Comparison of ENCODE assay signal across 8 cellular contexts in genomic region chr12:49389092-49389703, GRCh38. TPM values are rescaled to one million over a fixed set of nuclear protein-coding genes. Genes with fewer than 3 reads are reported as not detected.
DNase-seq lines count a peak whose midpoint lies in the region; ATAC-seq and TF ChIP-seq lines count a peak whose summit lies in the region.

No MANE protein-coding gene starts in this region.

- H3K4me1 ChIP-seq in SK-N-SH (ENCODE audit: control insufficient read depth in 1 of 2, insufficient read depth in 2 of 2, low read depth in 1 of 2, low read length in 1 of 2), result no peaks in the 10 kb centered on the region; a peak in 1 of 4 replicates

- POLR2A ChIA-PET in SK-N-SH (lab: Yijun Ruan, JAX), result no interaction called here

- no peak overlapping the region for H2AFZ ChIP-seq in SK-N-SH (ENCODE audit: low read depth)

- H3K4me3 ChIP-seq in SK-N-SH (ENCODE audit: low read depth in 2 of 2, low read length in 1 of 2) (no peak overlapping the region), brain microvascular endothelial cell (ENCODE audit: low read depth, low read length) (no peak overlapping the region)

- TF ChIP-seq CTCF in SK-N-SH (IDR thresholded peaks at IDR 0.05) (no peak), brain microvascular endothelial cell (IDR thresholded peaks at IDR 0.05; ENCODE audit: low read depth, low read length, missing control alignments) (no peak)

- H3K4me2 ChIP-seq in SK-N-SH, result no peak overlapping the region

- TF ChIP-seq RAD21 in SK-N-SH (IDR thresholded peaks at IDR 0.05; ENCODE audit: low read length), result no peak

- H3K9me2 ChIP-seq in SK-N-SH, result no peaks in the 10 kb centered on the region

- in situ Hi-C loops in brain microvascular endothelial cell (cut with HindIII; ENCODE audit: low pct_ligation_motif_present, low sequenced_read_pairs), result no loop called here

- H3K36me3 ChIP-seq in SK-N-SH (replicated peaks in 1 of 2; ENCODE audit: control insufficient read depth in 1 of 2, insufficient read depth in 2 of 2, low read length in 1 of 2) (peaks cover 0 to 48% of the 10 kb centered on the region in 2 experiments), brain microvascular endothelial cell (replicated peaks) (no peaks in the 10 kb centered on the region)

- CTCF ChIA-PET in SK-N-SH (lab: Yijun Ruan, JAX), result interaction anchor here (1.3 kb wide), 1 partner anchor 23 kb away, joined by 3 read pairs; no protein-coding TSS in a partner anchor

- DNase-seq in activated T-cell treated with anti-CD3 and anti-CD28 coated beads for 1 hour (ENCODE audit: low read depth) (peak; percentile 51), iPS DF 19.7 (ENCODE audit: low read depth, low spot score) (peak; percentile 64), SK-N-SH (no peak), brain microvascular endothelial cell (no peak)
- DNase-seq in stimulated activated CD4-positive, alpha-beta T cell treated with anti-CD3 and anti-CD28 coated beads, TNF-alpha, amount 100 ng/mL, for 4 hours (ENCODE audit: low read depth in 3 of 3), result peak in 2 of 3 experiments; percentile 26 to 36

- H3K27me3 ChIP-seq in SK-N-SH (ENCODE audit: insufficient read depth), result no peaks in the 10 kb centered on the region
- no peaks in the 10 kb centered on the region for H3K27me3 ChIP-seq in brain microvascular endothelial cell (replicated peaks)

- H3K79me2 ChIP-seq in SK-N-SH (ENCODE audit: insufficient read depth), result peaks cover 100% of the 10 kb centered on the region

- peaks cover 45% of the 10 kb centered on the region for H3F3A ChIP-seq in SK-N-SH (replicated peaks; ENCODE audit: insufficient read depth)

- TF ChIP-seq EP300 in SK-N-SH (IDR thresholded peaks at IDR 0.05; ENCODE audit: borderline replicate concordance in 1 of 2, low read depth in 1 of 2, low read length in 1 of 2), result no peak

- H3K27ac ChIP-seq in SK-N-SH (ENCODE audit: low read depth in 2 of 2, low read length in 1 of 2), result no peak overlapping the region
- no peak overlapping the region for H3K27ac ChIP-seq in brain microvascular endothelial cell

- 98% methylated on average over 30 of the region's 30 CpGs for WGBS in SK-N-SH (ENCODE audit: low lambda C conversion rate)

- ATAC-seq in HG03354 (IDR thresholded peaks at IDR 0.05; ENCODE audit: poor library complexity, severe bottlenecking, unreplicated experiment), result peak; percentile 70
- ATAC-seq in HG02852 (IDR thresholded peaks at IDR 0.05; ENCODE audit: unreplicated experiment), result no peak
- no peak for ATAC-seq in GM18867 (IDR thresholded peaks at IDR 0.05; ENCODE audit: unreplicated experiment)

- H3K9ac ChIP-seq in SK-N-SH, result no peak overlapping the region

- peaks cover 87% of the 10 kb centered on the region for H4K20me1 ChIP-seq in SK-N-SH (ENCODE audit: insufficient read depth)

- H3K9me3 ChIP-seq in SK-N-SH, result no peaks in the 10 kb centered on the region

TF ChIP-seq in SK-N-SH, 30 proteins besides CTCF, POLR2A, EP300 and RAD21:
- TF ChIP-seq USF2 (IDR thresholded peaks at IDR 0.05; ENCODE audit: borderline replicate concordance, low read depth, low read length) (no peak), TCF12 (IDR thresholded peaks at IDR 0.05) (no peak), NRF1 (IDR thresholded peaks at IDR 0.05; ENCODE audit: low read depth, low read length) (no peak), FOSL2 (IDR thresholded peaks at IDR 0.05; ENCODE audit: borderline replicate concordance, low read depth) (no peak), NFIC (IDR thresholded peaks at IDR 0.05; ENCODE audit: borderline replicate concordance) (no peak), GABPA (IDR thresholded peaks at IDR 0.05; ENCODE audit: low read depth) (no peak), SMC3 (IDR thresholded peaks at IDR 0.05; ENCODE audit: low read depth, low read length) (no peak), ELF1 (IDR thresholded peaks at IDR 0.05) (no peak), IRF3 (IDR thresholded peaks at IDR 0.05; ENCODE audit: low read depth, low read length) (no peak), SIN3A (IDR thresholded peaks at IDR 0.05; ENCODE audit: borderline replicate concordance, low read depth, low read length) (no peak), POLR2AphosphoS5 (IDR thresholded peaks at IDR 0.05; ENCODE audit: low read depth, low read length) (no peak), TEAD4 (IDR thresholded peaks at IDR 0.05; ENCODE audit: borderline replicate concordance, insufficient read depth) (no peak), YY1 (IDR thresholded peaks at IDR 0.05; ENCODE audit: low read depth) (no peak), JUND (IDR thresholded peaks at IDR 0.05) (no peak), GATA2 (CRISPR knock-in tag; IDR thresholded peaks at IDR 0.05) (no peak), TAF1 (IDR thresholded peaks at IDR 0.05; ENCODE audit: borderline replicate concordance, low read depth, low read length) (no peak)
- TF ChIP-seq, protein P1, sequence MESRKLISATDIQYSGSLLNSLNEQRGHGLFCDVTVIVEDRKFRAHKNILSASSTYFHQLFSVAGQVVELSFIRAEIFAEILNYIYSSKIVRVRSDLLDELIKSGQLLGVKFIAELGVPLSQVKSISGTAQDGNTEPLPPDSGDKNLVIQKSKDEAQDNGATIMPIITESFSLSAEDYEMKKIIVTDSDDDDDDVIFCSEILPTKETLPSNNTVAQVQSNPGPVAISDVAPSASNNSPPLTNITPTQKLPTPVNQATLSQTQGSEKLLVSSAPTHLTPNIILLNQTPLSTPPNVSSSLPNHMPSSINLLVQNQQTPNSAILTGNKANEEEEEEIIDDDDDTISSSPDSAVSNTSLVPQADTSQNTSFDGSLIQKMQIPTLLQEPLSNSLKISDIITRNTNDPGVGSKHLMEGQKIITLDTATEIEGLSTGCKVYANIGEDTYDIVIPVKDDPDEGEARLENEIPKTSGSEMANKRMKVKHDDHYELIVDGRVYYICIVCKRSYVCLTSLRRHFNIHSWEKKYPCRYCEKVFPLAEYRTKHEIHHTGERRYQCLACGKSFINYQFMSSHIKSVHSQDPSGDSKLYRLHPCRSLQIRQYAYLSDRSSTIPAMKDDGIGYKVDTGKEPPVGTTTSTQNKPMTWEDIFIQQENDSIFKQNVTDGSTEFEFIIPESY (IDR thresholded peaks at IDR 0.05; ENCODE audit: borderline replicate concordance, low read depth), result no peak
TF ChIP-seq in SK-N-SH: peak in this region for 0.

RNA-seq across cellular contexts. Expression of gene SPATS2, which starts 21.9 kb away (rescaled TPM):
- polyA plus RNA-seq in SK-N-SH (2012; rRNA removed), result 72.9 and 90.2 TPM in 2 replicates
- 85.7 and 87.4 TPM in 2 replicates for polyA plus RNA-seq in SK-N-SH (2012; cell fraction: cytosol; rRNA removed)
- polyA plus RNA-seq in SK-N-SH (2012; cell fraction: nucleus; rRNA removed), result 82.4 and 120 TPM in 2 replicates

RNA-seq across cellular contexts. Expression of gene DNAJC22, which starts 42.5 kb away (rescaled TPM):
- polyA plus RNA-seq in SK-N-SH (2012; rRNA removed), result 4.5 and 5.3 TPM in 2 replicates
- polyA plus RNA-seq in SK-N-SH (2012; cell fraction: cytosol; rRNA removed), result 3.5 and 4.0 TPM in 2 replicates
- 5.0 and 5.8 TPM in 2 replicates for polyA plus RNA-seq in SK-N-SH (2012; cell fraction: nucleus; rRNA removed)

RNA-seq across cellular contexts. Expression of gene C1QL4, which starts 52.2 kb away (rescaled TPM):
- 9.8 and 14.6 TPM in 2 replicates for polyA plus RNA-seq in SK-N-SH (2012; rRNA removed)
- polyA plus RNA-seq in SK-N-SH (2012; cell fraction: cytosol; rRNA removed), result 6.4 and 10.9 TPM in 2 replicates
- polyA plus RNA-seq in SK-N-SH (2012; cell fraction: nucleus; rRNA removed), result 16.9 and 21.6 TPM in 2 replicates

Comparison
In these comparisons a context has a peak if more than half of its experiments do, and no peak if none do; other contexts are left out.
1. DNase-seq: peak in activated T-cell treated with anti-CD3 and anti-CD28 coated beads for 1 hour (single experiment), iPS DF 19.7 (single experiment) and stimulated activated CD4-positive, alpha-beta T cell treated with anti-CD3 and anti-CD28 coated beads, TNF-alpha, amount 100 ng/mL, for 4 hours (2 of 3); none in SK-N-SH (single experiment) and brain microvascular endothelial cell (single experiment).